Comparison of ENCODE assay signal across 15 cellular contexts in genomic region chr19:3187662-3188511, GRCh38. TPM values are rescaled to one million over a fixed set of nuclear protein-coding genes. Genes with fewer than 3 reads are reported as not detected.
A peak's percentile ranks its signal among the peaks of the same experiment; 100 is the strongest.
DNase-seq lines count a peak whose midpoint lies in the region; ATAC-seq and TF ChIP-seq lines count a peak whose summit lies in the region.
"Had no signal": no experiment of that assay in that cellular context is flagged by ENCODE, and none has a peak within 500 bp of the region (broad histone marks: within the 10 kb centered on the region; RNA-seq: fewer than 3 reads in every experiment).

No MANE protein-coding gene starts in this region.

- TF ChIP-seq CTCF in SK-N-SH (IDR thresholded peaks at IDR 0.05) (no peak), MM.1S (IDR thresholded peaks at IDR 0.05; ENCODE audit: low read length) (no peak), colonic mucosa (IDR thresholded peaks at IDR 0.05) (no peak), neutrophil (IDR thresholded peaks at IDR 0.05) (no peak)

- H3K79me2 ChIP-seq in SK-N-SH (ENCODE audit: insufficient read depth), result peaks cover 67% of the 10 kb centered on the region
- peaks cover 70% of the 10 kb centered on the region for H3K79me2 ChIP-seq in MM.1S (ENCODE audit: low read length)

- H3K4me2 ChIP-seq in SK-N-SH (peak overlapping the region; percentile 99), MM.1S (ENCODE audit: low read depth, low read length) (peak overlapping the region; percentile 76; the same call in 1 of the 2 replicates)

- H3K4me3 ChIP-seq in SK-N-SH (ENCODE audit: low read depth in 2 of 2, low read length in 1 of 2), result peak overlapping the region in 1 of 2 experiments; percentile 91; a peak in 2 of 4 replicates
- H3K4me3 ChIP-seq in MM.1S (ENCODE audit: low read length), result no peak overlapping the region
- H3K4me3 ChIP-seq in colonic mucosa, result peak overlapping the region; percentile 15
- peak overlapping the region; percentile 72 to 96 for H3K4me3 ChIP-seq in neutrophil (ENCODE audit: low read depth in 1 of 2, low read length in 1 of 2)

- H4K20me1 ChIP-seq in SK-N-SH (ENCODE audit: insufficient read depth) (peaks cover 17% of the 10 kb centered on the region; the same call in 1 of the 2 replicates), MM.1S (ENCODE audit: insufficient read depth, low read length) (peaks cover 7% of the 10 kb centered on the region; the same call in 1 of the 2 replicates)

- H3K27me3 ChIP-seq in SK-N-SH (ENCODE audit: insufficient read depth) (no peaks in the 10 kb centered on the region), MM.1S (replicated peaks; ENCODE audit: insufficient read depth, low read length) (no peaks in the 10 kb centered on the region), colonic mucosa (no peaks in the 10 kb centered on the region), neutrophil (no peaks in the 10 kb centered on the region)
- H3K27me3 ChIP-seq: right atrium auricular region had no signal

- H3K27ac ChIP-seq in SK-N-SH (ENCODE audit: low read depth in 2 of 2, low read length in 1 of 2) (no peak overlapping the region), MM.1S (ENCODE audit: low read length) (no peak overlapping the region), colonic mucosa (peak overlapping the region; percentile 87), neutrophil (peak overlapping the region; percentile 94)
- H3K27ac ChIP-seq: 22Rv1, right atrium auricular region had no signal

- H3K9me3 ChIP-seq in SK-N-SH (no peaks in the 10 kb centered on the region), MM.1S (replicated peaks; ENCODE audit: insufficient read depth, low read length) (no peaks in the 10 kb centered on the region), colonic mucosa (no peaks in the 10 kb centered on the region), neutrophil (no peaks in the 10 kb centered on the region)
- H3K9me3 ChIP-seq: right atrium auricular region had no signal

- H3K36me3 ChIP-seq in SK-N-SH (replicated peaks in 1 of 2; ENCODE audit: control insufficient read depth in 1 of 2, insufficient read depth in 2 of 2, low read length in 1 of 2), result peaks cover 0 to 8% of the 10 kb centered on the region in 2 experiments
- no peaks in the 10 kb centered on the region for H3K36me3 ChIP-seq in MM.1S (replicated peaks; ENCODE audit: insufficient read depth, low read length)
- no peaks in the 10 kb centered on the region for H3K36me3 ChIP-seq in colonic mucosa
- peaks cover 21% of the 10 kb centered on the region for H3K36me3 ChIP-seq in neutrophil
- H3K36me3 ChIP-seq: right atrium auricular region had no signal

- H3K4me1 ChIP-seq in SK-N-SH (ENCODE audit: control insufficient read depth in 1 of 2, insufficient read depth in 2 of 2, low read depth in 1 of 2, low read length in 1 of 2), result peaks cover 10 to 19% of the 10 kb centered on the region in 2 experiments; a peak in 2 of 4 replicates
- H3K4me1 ChIP-seq in MM.1S (ENCODE audit: low read length), result peaks cover 9% of the 10 kb centered on the region
- H3K4me1 ChIP-seq in colonic mucosa, result peaks cover 30% of the 10 kb centered on the region
- peaks cover 84 to 88% of the 10 kb centered on the region in 2 experiments for H3K4me1 ChIP-seq in neutrophil (ENCODE audit: control insufficient read depth in 1 of 2, insufficient read depth in 1 of 2, low read depth in 1 of 2, low read length in 1 of 2)

- DNase-seq in SK-N-SH (no peak), MM.1S (no peak), colonic mucosa (no peak), NCI-H2029 treated with DMSO at 0.1 percent for 48 hours (lab: John Stamatoyannopoulos, UW) (no peak), 8988T (no peak)
- DNase-seq: activated effector memory CD4-positive, alpha-beta T cell treated with anti-CD3 and anti-CD28 coated beads, Interleukin-2, amount 50 U/mL, for 16 hours; NCI-H524; stimulated activated CD8-positive, alpha-beta memory T cell treated with anti-CD3 and anti-CD28 coated beads, Interleukin-4, amount 100 ng/mL, for 48 hours; T-helper 9 cell had no signal

- H2AFZ ChIP-seq in SK-N-SH (ENCODE audit: low read depth), result no peak overlapping the region
- H2AFZ ChIP-seq in MM.1S (ENCODE audit: low read length), result no peak overlapping the region

- H3K9me2 ChIP-seq in SK-N-SH (no peaks in the 10 kb centered on the region), MM.1S (replicated peaks; ENCODE audit: insufficient read depth, low read length) (no peaks in the 10 kb centered on the region)

- WGBS in SK-N-SH (ENCODE audit: low lambda C conversion rate), result 96% methylated on average over 16 of the region's 36 CpGs

- CTCF ChIA-PET in SK-N-SH (lab: Yijun Ruan, JAX), result interaction anchor here (1.3 to 2.0 kb wide), 3 partner anchors 22 to 540 kb away, joined by 4 to 7 read pairs (median 4); no protein-coding TSS in a partner anchor

- POLR2A ChIA-PET in SK-N-SH (lab: Yijun Ruan, JAX), result interaction anchor here (1.2 kb wide), 1 partner anchor 152 kb away, joined by 3 read pairs; no protein-coding TSS in a partner anchor

- intact Hi-C loops in colonic mucosa (cut with DNase I), result no loop called here

- H3K9ac ChIP-seq in SK-N-SH (no peak overlapping the region), MM.1S (ENCODE audit: low read length) (no peak overlapping the region; the same call in 1 of the 2 replicates), colonic mucosa (ENCODE audit: low read depth in 2 of 2, low read length in 2 of 2) (peak overlapping the region; percentile 84 to 94)

- ATAC-seq in SK-N-SH treated with all-trans-retinoic acid at 6 μM for 48 hours (no peak), GM21723 (IDR thresholded peaks at IDR 0.05; ENCODE audit: unreplicated experiment) (no peak)

- no peak for TF ChIP-seq EP300 in SK-N-SH (IDR thresholded peaks at IDR 0.05; ENCODE audit: borderline replicate concordance in 1 of 2, low read depth in 1 of 2, low read length in 1 of 2)

- peaks cover 2% of the 10 kb centered on the region for H3F3A ChIP-seq in SK-N-SH (replicated peaks; ENCODE audit: insufficient read depth)
- H3F3A ChIP-seq in MM.1S (ENCODE audit: insufficient read depth, low read length), result no peaks in the 10 kb centered on the region

- TF ChIP-seq RAD21 in SK-N-SH (IDR thresholded peaks at IDR 0.05; ENCODE audit: low read length), result no peak

TF ChIP-seq in SK-N-SH, 30 proteins besides CTCF, POLR2A, EP300 and RAD21 (continues in another document):
- TF ChIP-seq RCOR1 (IDR thresholded peaks at IDR 0.05; ENCODE audit: low read length), result no peak

TF ChIP-seq in SK-N-SH treated with all-trans-retinoic acid at 6 μM for 48 hours, 23 proteins besides CTCF, POLR2A, EP300 and RAD21:
- TF ChIP-seq ZNF8 (CRISPR knock-in tag; IDR thresholded peaks at IDR 0.05) (no peak), TOX (CRISPR knock-in tag; IDR thresholded peaks at IDR 0.05; ENCODE audit: borderline replicate concordance) (no peak), PATZ1 (CRISPR knock-in tag; IDR thresholded peaks at IDR 0.05; ENCODE audit: borderline replicate concordance) (no peak), ZNF70 (CRISPR knock-in tag; IDR thresholded peaks at IDR 0.05) (no peak), SNAI2 (CRISPR knock-in tag; IDR thresholded peaks at IDR 0.05) (no peak)

RNA-seq across cellular contexts. Expression of gene NCLN, which starts 2.2 kb away (rescaled TPM):
- 67.0 and 69.0 TPM in 2 replicates for polyA plus RNA-seq in SK-N-SH (2012; rRNA removed)
- 23.8 and 45.1 TPM in 2 replicates for polyA plus RNA-seq in SK-N-SH (2012; cell fraction: cytosol; rRNA removed)
- polyA plus RNA-seq in SK-N-SH (2012; cell fraction: nucleus; rRNA removed), result 131 and 133 TPM in 2 replicates
- total RNA-seq in colonic mucosa, result 100 to 1,000 TPM in 1 of 2 donors, 10 to 100 TPM in 1; 75.0 to 195 TPM

RNA-seq across cellular contexts. Expression of gene S1PR4, which starts 9.3 kb away (rescaled TPM):
- not detected in 2 replicates for polyA plus RNA-seq in SK-N-SH (2012; rRNA removed)
- polyA plus RNA-seq in SK-N-SH (2012; cell fraction: cytosol; rRNA removed), result not detected in 2 replicates
- 0.18 and 0.27 TPM in 2 replicates for polyA plus RNA-seq in SK-N-SH (2012; cell fraction: nucleus; rRNA removed)
- 1 to 10 TPM in 1 of 2 donors, under 1 TPM in 1; 0.96 to 1.1 TPM for total RNA-seq in colonic mucosa
- total RNA-seq: kidney epithelial cell had no signal

RNA-seq across cellular contexts. Expression of gene CELF5, which starts 36.6 kb away (rescaled TPM):
- polyA plus RNA-seq in SK-N-SH (2012; rRNA removed), result 0.33 and 0.57 TPM in 2 replicates
- polyA plus RNA-seq in SK-N-SH (2012; cell fraction: cytosol; rRNA removed), result 0.27 and 0.42 TPM in 2 replicates
- polyA plus RNA-seq in SK-N-SH (2012; cell fraction: nucleus; rRNA removed), result 1.5 and 3.5 TPM in 2 replicates
- under 1 TPM; 0.42 to 0.59 TPM for total RNA-seq in colonic mucosa

RNA-seq across cellular contexts. Expression of gene GNA15, which starts 52.1 kb away (rescaled TPM):
- polyA plus RNA-seq in SK-N-SH (2012; rRNA removed), result 0.05 and 0.13 TPM in 2 replicates
- polyA plus RNA-seq in SK-N-SH (2012; cell fraction: cytosol; rRNA removed), result 0.03 and 0.04 TPM in 2 replicates
- polyA plus RNA-seq in SK-N-SH (2012; cell fraction: nucleus; rRNA removed), result 0.15 and 0.21 TPM in 2 replicates
- 1 to 10 TPM; 1.6 to 6.6 TPM for total RNA-seq in colonic mucosa

Comparison
In these comparisons a context has a peak if more than half of its experiments do, and no peak if none do; other contexts are left out.
1. H3K27ac ChIP-seq: peak in colonic mucosa (single experiment) and neutrophil (single experiment); none in SK-N-SH (0 of 2) and MM.1S (single experiment).
2. H3K9ac ChIP-seq: peak in colonic mucosa (2 of 2); none in SK-N-SH (single experiment) and MM.1S (single experiment).